Comparison of ENCODE assay signal across 8 cellular contexts in genomic region chr3:64685331-64685799, GRCh38. TPM values are rescaled to one million over a fixed set of nuclear protein-coding genes. Genes with fewer than 3 reads are reported as not detected.
DNase-seq lines count a peak whose midpoint lies in the region; ATAC-seq, FAIRE-seq and TF ChIP-seq lines count a peak whose summit lies in the region.

No MANE protein-coding gene starts in this region.

- under 1% methylated on average over 32 of the region's 32 CpGs for WGBS in HUES64
- 2% methylated on average over 31 of the region's 32 CpGs; no CpG with 5 or more reads in 1 of the 2 experiments for WGBS in H1 (ENCODE audit: extremely low coverage in 1 of 2, insufficient coverage in 1 of 2, insufficient read length in 1 of 2, insufficient replicate concordance in 2 of 2, low coverage in 1 of 2, low lambda C conversion rate in 2 of 2, missing lambda C conversion rate in 1 of 2), 2 experiments

- peaks cover 53% of the 10 kb centered on the region for H3K4me1 ChIP-seq in HUES64 (ENCODE audit: insufficient read depth, low read length)
- peaks cover 12 to 34% (median 24%) of the 10 kb centered on the region in 4 experiments for H3K4me1 ChIP-seq in H1 (replicated peaks in 1 of 4; ENCODE audit: control insufficient read depth in 3 of 4, insufficient read depth in 4 of 4, low read length in 3 of 4)
- peaks cover 4% of the 10 kb centered on the region for H3K4me1 ChIP-seq in lower lobe of right lung

- H2BK15ac ChIP-seq in H1 (ENCODE audit: low read length): no peak overlapping the region

- H2BK20ac ChIP-seq in H1 (ENCODE audit: low read length): no peak overlapping the region

- CTCF ChIA-PET in H1 (lab: Charles Lee; ENCODE audit: partially characterized antibody): no interaction called here

- H3K36me3 ChIP-seq in HUES64 (ENCODE audit: insufficient read depth, low read length) (no peaks in the 10 kb centered on the region; the same call in 1 of the 2 replicates), H1 (ENCODE audit: control insufficient read depth in 2 of 4, insufficient read depth in 4 of 4, low read length in 3 of 4) (no peaks in the 10 kb centered on the region), lower lobe of right lung (peaks cover 10% of the 10 kb centered on the region)

- no peak for FAIRE-seq in H1 (lab: Jason Lieb, UNC)

- H2AK5ac ChIP-seq in H1 (ENCODE audit: low read depth, low read length): no peak overlapping the region

- no peak overlapping the region for H2BK12ac ChIP-seq in H1 (ENCODE audit: low read depth, low read length)

- H2BK120ac ChIP-seq in H1 (replicated peaks; ENCODE audit: low read depth, low read length): no peak overlapping the region

- H3K18ac ChIP-seq in H1 (ENCODE audit: extremely low read depth, low read length): no peak overlapping the region; the same call in 1 of the 2 replicates

- peaks cover 6% of the 10 kb centered on the region for H3K9me3 Mint-ChIP-seq in stimulated activated effector memory CD8-positive, alpha-beta T cell treated with anti-CD3 and anti-CD28 coated beads, Interleukin-12 subunit alpha, Interleukin-12 subunit beta, amount 100 ng/mL, for 72 hours

- H4K5ac ChIP-seq in H1 (ENCODE audit: insufficient read length, low read depth, low read length): no peak overlapping the region

- no peak overlapping the region for H2BK5ac ChIP-seq in H1 (ENCODE audit: low read depth, low read length)

- H3K79me1 ChIP-seq in H1 (ENCODE audit: low read depth, low read length): no peaks in the 10 kb centered on the region

- DNase-seq in H1 (ENCODE audit: low read depth in 1 of 2, low spot score in 2 of 2) (no peak), lower lobe of right lung (peak; percentile 56)
- DNase-seq in stimulated activated CD4-positive, alpha-beta T cell treated with anti-CD3 and anti-CD28 coated beads, Interleukin-4, amount 100 ng/mL, for 4 hours: no peak
- no peak for DNase-seq in stimulated activated effector memory CD8-positive, alpha-beta T cell treated with anti-CD3 and anti-CD28 coated beads, Interleukin-12 subunit alpha, Interleukin-12 subunit beta, amount 100 ng/mL, for 72 hours (ENCODE audit: low spot score in 2 of 2)
- DNase-seq in effector CD4-positive, alpha-beta T cell: no peak

- peak; percentile 1 to 5 for ATAC-seq in lower lobe of right lung
- no peak for ATAC-seq in stimulated activated effector memory CD8-positive, alpha-beta T cell treated with anti-CD3 and anti-CD28 coated beads, Interleukin-12 subunit alpha, Interleukin-12 subunit beta, amount 100 ng/mL, for 72 hours
- no peak for ATAC-seq in GM19324 (IDR thresholded peaks at IDR 0.05; ENCODE audit: low FRiP score, unreplicated experiment)

- peaks cover 2% of the 10 kb centered on the region in 2 experiments for H4K20me1 ChIP-seq in H1 (replicated peaks in 1 of 2; ENCODE audit: control insufficient read depth in 1 of 2, insufficient read depth in 2 of 2, low read length in 2 of 2)

- no peak overlapping the region for H3K27ac Mint-ChIP-seq in stimulated activated effector memory CD8-positive, alpha-beta T cell treated with anti-CD3 and anti-CD28 coated beads, Interleukin-12 subunit alpha, Interleukin-12 subunit beta, amount 100 ng/mL, for 72 hours

- peak overlapping the region; percentile 90 to 97 for H3K4me2 ChIP-seq in H1 (ENCODE audit: insufficient read depth in 1 of 2, low read depth in 2 of 2, low read length in 2 of 2)

- 0 out of 2 replicates have a peak overlapping the region, but pooled peaks have one; percentile 27 for H2AFZ ChIP-seq in H1 (ENCODE audit: low read length)

- TF ChIP-seq POLR2A in H1 (IDR thresholded peaks at IDR 0.05; ENCODE audit: control extremely low read depth in 1 of 2, low read depth in 2 of 2, low read length in 2 of 2): no peak

- H3K4me1 Mint-ChIP-seq in stimulated activated effector memory CD8-positive, alpha-beta T cell treated with anti-CD3 and anti-CD28 coated beads, Interleukin-12 subunit alpha, Interleukin-12 subunit beta, amount 100 ng/mL, for 72 hours: peaks cover 7% of the 10 kb centered on the region

- H3K56ac ChIP-seq in H1 (replicated peaks; ENCODE audit: insufficient read length, low read depth, low read length): no peak overlapping the region

- H4K8ac ChIP-seq in H1 (ENCODE audit: extremely low read depth, insufficient read depth, low read length): no peak overlapping the region; the same call in 1 of the 2 replicates

- intact Hi-C loops in lower lobe of right lung (cut with DNase I): no loop called here

- no peak overlapping the region for H3K4me3 Mint-ChIP-seq in stimulated activated effector memory CD8-positive, alpha-beta T cell treated with anti-CD3 and anti-CD28 coated beads, Interleukin-12 subunit alpha, Interleukin-12 subunit beta, amount 100 ng/mL, for 72 hours

- no peak overlapping the region for H3K23ac ChIP-seq in H1 (ENCODE audit: insufficient read length)

- H3K36me3 Mint-ChIP-seq in stimulated activated effector memory CD8-positive, alpha-beta T cell treated with anti-CD3 and anti-CD28 coated beads, Interleukin-12 subunit alpha, Interleukin-12 subunit beta, amount 100 ng/mL, for 72 hours: peaks cover 6% of the 10 kb centered on the region

- peaks cover 91% of the 10 kb centered on the region for H3K27me3 ChIP-seq in HUES64 (ENCODE audit: insufficient read depth, low read length)
- H3K27me3 ChIP-seq in H1 (replicated peaks in 1 of 4; ENCODE audit: control insufficient read depth in 3 of 4, extremely low read depth in 1 of 4, insufficient read depth in 3 of 4, low read length in 3 of 4): peaks cover 34 to 75% (median 62%) of the 10 kb centered on the region in 4 experiments
- H3K27me3 ChIP-seq in lower lobe of right lung (ENCODE audit: low read depth): no peaks in the 10 kb centered on the region

- H3K27ac ChIP-seq in HUES64 (ENCODE audit: low read depth, low read length) (no peak overlapping the region), H1 (ENCODE audit: low read depth, low read length) (no peak overlapping the region), lower lobe of right lung (peak overlapping the region; percentile 95), temporal lobe (ENCODE audit: low read depth, low read length) (peak overlapping the region; percentile 90)

- H4K91ac ChIP-seq in H1 (replicated peaks; ENCODE audit: insufficient read length, low read length): no peak overlapping the region

- no peak for TF ChIP-seq EP300 in H1 (IDR thresholded peaks at IDR 0.05; ENCODE audit: borderline replicate concordance in 1 of 2, low read depth in 2 of 2, low read length in 2 of 2)

- no peak overlapping the region for H3K4ac ChIP-seq in H1 (replicated peaks; ENCODE audit: insufficient read length, low read depth, low read length)

- POLR2A ChIA-PET in H1 (lab: Charles Lee; ENCODE audit: partially characterized antibody): no interaction called here

- H3K9ac ChIP-seq in HUES64 (ENCODE audit: low read depth, low read length): no peak overlapping the region
- H3K9ac ChIP-seq in H1 (replicated peaks in 1 of 4; ENCODE audit: extremely low read depth in 1 of 4, low read depth in 3 of 4, low read length in 3 of 4): no peak overlapping the region

- H3K9me3 ChIP-seq in HUES64 (ENCODE audit: insufficient read depth, low read depth, low read length) (no peaks in the 10 kb centered on the region), H1 (ENCODE audit: insufficient read depth in 2 of 2, low read depth in 1 of 2, low read length in 1 of 2) (no peaks in the 10 kb centered on the region), lower lobe of right lung (no peaks in the 10 kb centered on the region)

- no peak overlapping the region for H3K14ac ChIP-seq in H1 (ENCODE audit: insufficient read length)

- no peaks in the 10 kb centered on the region for H3K79me2 ChIP-seq in H1 (ENCODE audit: control insufficient read depth in 1 of 2, insufficient read depth in 2 of 2, low read length in 2 of 2)

- no peak for TF ChIP-seq CTCF in H1 (IDR thresholded peaks at IDR 0.05; ENCODE audit: control extremely low read depth in 1 of 3, insufficient read depth in 1 of 3, low read depth in 1 of 3, low read length in 3 of 3)
- TF ChIP-seq CTCF in lower lobe of right lung (IDR thresholded peaks at IDR 0.05): no peak

- H3K4me3 ChIP-seq in HUES64 (ENCODE audit: low read length) (peak overlapping the region; percentile 62), H1 (ENCODE audit: extremely low read depth in 1 of 4, insufficient read depth in 2 of 4, low read depth in 3 of 4, low read length in 4 of 4) (peak overlapping the region; percentile 25 to 78 (median 66); a peak in 7 of 8 replicates), lower lobe of right lung (peak overlapping the region; percentile 70)

- peaks cover 27% of the 10 kb centered on the region; the same call in 1 of the 2 replicates for H3K23me2 ChIP-seq in H1 (ENCODE audit: low read depth, low read length)

- no peak for TF ChIP-seq RAD21 in H1 (IDR thresholded peaks at IDR 0.05 in 1 of 2, conservative IDR thresholded peaks at IDR 0.05 in 1 of 2; ENCODE audit: low read depth in 2 of 2, low read length in 2 of 2)

TF ChIP-seq in H1, 55 proteins besides CTCF, POLR2A, EP300 and RAD21 (continues in another document):
- TF ChIP-seq ASH2L (IDR thresholded peaks at IDR 0.05; ENCODE audit: low read length) (no peak), ATF3 (IDR thresholded peaks at IDR 0.05; ENCODE audit: insufficient read depth, low read depth, low read length) (no peak), CHD1 (IDR thresholded peaks at IDR 0.05; ENCODE audit: low read depth, low read length) (no peak), RFX5 (IDR thresholded peaks at IDR 0.05; ENCODE audit: borderline replicate concordance, low read depth, low read length) (no peak), SP2 (IDR thresholded peaks at IDR 0.05; ENCODE audit: low read length) (no peak)

RNA-seq across cellular contexts. Expression of gene ADAMTS9, which starts 2.4 kb away (rescaled TPM):
- polyA plus RNA-seq in HUES64 (2013, experiment 1 of 2): 4.4 TPM
- 7.8 TPM for polyA plus RNA-seq in HUES64 (2013, experiment 2 of 2)
- 0.36 and 0.41 TPM in 2 replicates for total RNA-seq in H1 (2021; fragmentation: NEBNext Ultra II Directional; extraction: Animal tissue kit (Norgen Biotek cat#: 25700))
- 0.13 and 0.20 TPM in 2 replicates for polyA plus RNA-seq in H1 (2011; rRNA removed)
- polyA plus RNA-seq in H1 (2011; cell fraction: cytosol; rRNA removed): 0.27 TPM
- 0.41 TPM for polyA plus RNA-seq in H1 (2011; cell fraction: nucleus; rRNA removed)
- polyA plus RNA-seq in H1 (2012, experiment 1 of 2): 0.32 to 0.50 TPM (median 0.38 TPM) in 4 replicates
- 0.28 TPM for polyA plus RNA-seq in H1 (2012, experiment 2 of 2)
- 0.36 TPM for polyA plus RNA-seq in H1 (2013, experiment 1 of 2)
- polyA plus RNA-seq in H1 (2013, experiment 2 of 2): 0.29 TPM
- 1.1 and 1.2 TPM in 2 replicates for polyA minus RNA-seq in H1 (2011; rRNA and poly(A)+ RNA removed)
- 1.0 TPM for polyA minus RNA-seq in H1 (2011; cell fraction: cytosol; rRNA and poly(A)+ RNA removed)
- polyA minus RNA-seq in H1 (2011; cell fraction: nucleus; rRNA and poly(A)+ RNA removed): 1.9 TPM
- total RNA-seq in lower lobe of right lung (11.7 TPM), temporal lobe (20.7 TPM)

Comparison
In these comparisons a context has a peak if more than half of its experiments do, and no peak if none do; other contexts are left out.
1. H3K27ac ChIP-seq: peak in lower lobe of right lung (single experiment) and temporal lobe (single experiment); none in HUES64 (single experiment) and H1 (single experiment).
2. ATAC-seq: peak in lower lobe of right lung (2 of 2); none in stimulated activated effector memory CD8-positive, alpha-beta T cell treated with anti-CD3 and anti-CD28 coated beads, Interleukin-12 subunit alpha, Interleukin-12 subunit beta, amount 100 ng/mL, for 72 hours (single experiment) and GM19324 (single experiment).
3. Peak in every context shown above with its lines, with median percentiles within 50 percentile points of each other: H3K4me3 ChIP-seq.